8 cellular contexts compared by ENCODE assay signal in the genomic region with DNA sequence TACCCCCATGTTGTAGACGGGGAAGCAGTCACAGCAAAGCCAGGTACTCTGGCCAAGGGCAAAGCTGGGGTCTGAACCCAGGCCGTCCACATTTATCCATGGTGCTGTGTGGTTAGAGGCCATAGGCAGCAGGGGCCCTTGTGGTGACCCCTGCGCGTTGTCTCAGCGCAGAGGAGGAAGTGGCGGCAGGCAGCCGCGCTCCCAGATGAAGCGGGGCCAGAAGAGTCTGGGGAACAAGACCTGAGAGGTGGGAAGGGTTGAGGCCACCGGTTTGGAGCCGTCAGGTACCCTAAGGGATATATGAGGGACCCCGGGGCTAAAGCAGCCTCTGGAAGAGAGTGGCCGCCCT. TPM values are rescaled to one million over a fixed set of nuclear protein-coding genes. Genes with fewer than 3 reads are reported as not detected.
DNase-seq lines count a peak whose midpoint lies in the region; ATAC-seq, FAIRE-seq and TF ChIP-seq lines count a peak whose summit lies in the region.

No MANE protein-coding gene starts in this region.

- no peaks in the 10 kb centered on the region for H3F3A ChIP-seq in GM23338 (replicated peaks; ENCODE audit: low read depth)

- H3K9me2 ChIP-seq in GM23338 (ENCODE audit: insufficient read depth): no peaks in the 10 kb centered on the region

- H3K79me2 ChIP-seq in GM23338 (replicated peaks; ENCODE audit: insufficient read depth): no peaks in the 10 kb centered on the region

- H3K4me1 ChIP-seq in GM23338 (ENCODE audit: insufficient read depth) (peaks cover 9% of the 10 kb centered on the region), heart left ventricle (peaks cover 0 to 12% (median 0%) of the 10 kb centered on the region in 12 donors), rectal smooth muscle tissue (ENCODE audit: control insufficient read depth, insufficient read depth, low read length) (no peaks in the 10 kb centered on the region)

- WGBS in heart left ventricle, 4 donors: 21 to 41% (median 22%) methylated on average over 12 to 13 of the region's 13 CpGs

- H3K4me3 ChIP-seq in GM23338: peak overlapping the region; percentile 82
- peak overlapping the region; percentile 67 for H3K4me3 ChIP-seq in MG63
- H3K4me3 ChIP-seq in heart left ventricle: peak overlapping the region; percentile 60 to 97 (median 83)
- H3K4me3 ChIP-seq in rectal smooth muscle tissue (ENCODE audit: low read length): peak overlapping the region; percentile 87

- TF ChIP-seq POLR2A in heart left ventricle (IDR thresholded peaks at IDR 0.05): no peak

- H3K4me2 ChIP-seq in GM23338: peak overlapping the region; percentile 93

- H4K20me1 ChIP-seq in GM23338 (replicated peaks; ENCODE audit: insufficient read depth): no peaks in the 10 kb centered on the region

- H3K27me3 ChIP-seq in GM23338 (ENCODE audit: insufficient read depth): no peaks in the 10 kb centered on the region
- no peaks in the 10 kb centered on the region for H3K27me3 ChIP-seq in MG63
- peaks cover 0 to 3% (median 0%) of the 10 kb centered on the region in 9 donors for H3K27me3 ChIP-seq in heart left ventricle
- H3K27me3 ChIP-seq in rectal smooth muscle tissue (ENCODE audit: control insufficient read depth, insufficient read depth, low read length): no peaks in the 10 kb centered on the region

- H3K27me3 Mint-ChIP-seq in GM23338 (ENCODE audit: insufficient read depth, low read depth, poor library complexity): peaks cover 3% of the 10 kb centered on the region
- H3K27me3 Mint-ChIP-seq in activated T-helper 1 cell treated with anti-CD3 and anti-CD28 coated beads, Interleukin-12 subunit alpha, Interleukin-12 subunit beta, Interleukin-2, Interleukin-4 antibody, amounts not matched to agents 30 ng/mL and 10 ng/mL and 1 ng/mL, durations not matched to agents 14 hours and 24 hours and 36 hours (ENCODE audit: insufficient read depth): peaks cover 20% of the 10 kb centered on the region

- no peak overlapping the region for H3K27ac Mint-ChIP-seq in GM23338
- peak overlapping the region; percentile 15 for H3K27ac Mint-ChIP-seq in activated T-helper 1 cell treated with anti-CD3 and anti-CD28 coated beads, Interleukin-12 subunit alpha, Interleukin-12 subunit beta, Interleukin-2, Interleukin-4 antibody, amounts not matched to agents 30 ng/mL and 10 ng/mL and 1 ng/mL, durations not matched to agents 14 hours and 24 hours and 36 hours

- no peak for FAIRE-seq in urothelium cell line (lab: Jason Lieb, UNC)

- H3K27ac ChIP-seq in GM23338 (ENCODE audit: low read depth): no peak overlapping the region
- peak overlapping the region in 3 of 12 donors; percentile 30 to 77 (median 67) for H3K27ac ChIP-seq in heart left ventricle
- H3K27ac ChIP-seq in rectal smooth muscle tissue (ENCODE audit: low read depth, low read length): no peak overlapping the region

- intact Hi-C loops in activated T-helper 1 cell treated with anti-CD3 and anti-CD28 coated beads, Interleukin-12 subunit alpha, Interleukin-12 subunit beta, Interleukin-2, Interleukin-4 antibody, amounts not matched to agents 30 ng/mL and 10 ng/mL and 1 ng/mL, durations not matched to agents 14 hours and 24 hours and 36 hours (cut with micrococcal nuclease): loop anchor here (1.0 kb wide), 1 partner anchor 32 kb away; a partner anchor contains a TSS
- intact Hi-C loops in heart left ventricle (cut with DNase I): loop anchor here in 1 of 10 donors (10.0 kb wide), 1 partner anchor 62 kb away; no protein-coding TSS in a partner anchor

- H3K36me3 ChIP-seq in GM23338 (ENCODE audit: insufficient read depth): no peaks in the 10 kb centered on the region
- H3K36me3 ChIP-seq in MG63: no peaks in the 10 kb centered on the region
- H3K36me3 ChIP-seq in heart left ventricle: no peaks in the 10 kb centered on the region
- no peaks in the 10 kb centered on the region for H3K36me3 ChIP-seq in rectal smooth muscle tissue (ENCODE audit: control insufficient read depth, insufficient read depth, low read length)

- H3K4me3 Mint-ChIP-seq in GM23338: peak overlapping the region; percentile 81
- peak overlapping the region; percentile 82 for H3K4me3 Mint-ChIP-seq in activated T-helper 1 cell treated with anti-CD3 and anti-CD28 coated beads, Interleukin-12 subunit alpha, Interleukin-12 subunit beta, Interleukin-2, Interleukin-4 antibody, amounts not matched to agents 30 ng/mL and 10 ng/mL and 1 ng/mL, durations not matched to agents 14 hours and 24 hours and 36 hours

- H2AFZ ChIP-seq in GM23338: peak overlapping the region; percentile 99

- H3K9ac ChIP-seq in rectal smooth muscle tissue (ENCODE audit: low read length): peak overlapping the region; percentile 35

- peaks cover 7% of the 10 kb centered on the region; the same call in 2 of the 3 replicates for H3K4me1 Mint-ChIP-seq in GM23338
- peaks cover 5% of the 10 kb centered on the region for H3K4me1 Mint-ChIP-seq in activated T-helper 1 cell treated with anti-CD3 and anti-CD28 coated beads, Interleukin-12 subunit alpha, Interleukin-12 subunit beta, Interleukin-2, Interleukin-4 antibody, amounts not matched to agents 30 ng/mL and 10 ng/mL and 1 ng/mL, durations not matched to agents 14 hours and 24 hours and 36 hours (ENCODE audit: low read depth)

- ATAC-seq in GM18502 (IDR thresholded peaks at IDR 0.05; ENCODE audit: poor library complexity, unreplicated experiment): peak; percentile 67
- peak; percentile 79 for ATAC-seq in GM23338
- ATAC-seq in heart left ventricle: peak in 3 of 4 donors; percentile 41 to 64 (median 60)

- H3K9me3 ChIP-seq in MG63 (no peaks in the 10 kb centered on the region), heart left ventricle (no peaks in the 10 kb centered on the region)

- DNase-seq in GM23338 (ENCODE audit: low spot score) (peak; percentile 64), MG63 (no peak), heart left ventricle (peak; percentile 13 to 64 (median 31)), urothelium cell line (ENCODE audit: low spot score) (no peak), SW480 (ENCODE audit: low spot score) (no peak)
- DNase-seq in activated T-helper 1 cell treated with anti-CD3 and anti-CD28 coated beads, Interleukin-12 subunit alpha, Interleukin-12 subunit beta, Interleukin-2, Interleukin-4 antibody, amounts not matched to agents 30 ng/mL and 10 ng/mL and 1 ng/mL, durations not matched to agents 14 hours and 24 hours and 36 hours (ENCODE audit: low spot score): no peak

- H3K9me3 Mint-ChIP-seq in GM23338: no peaks in the 10 kb centered on the region; the same call in 1 of the 3 replicates
- no peaks in the 10 kb centered on the region for H3K9me3 Mint-ChIP-seq in activated T-helper 1 cell treated with anti-CD3 and anti-CD28 coated beads, Interleukin-12 subunit alpha, Interleukin-12 subunit beta, Interleukin-2, Interleukin-4 antibody, amounts not matched to agents 30 ng/mL and 10 ng/mL and 1 ng/mL, durations not matched to agents 14 hours and 24 hours and 36 hours

- H3K36me3 Mint-ChIP-seq in GM23338 (ENCODE audit: low read depth): no peaks in the 10 kb centered on the region
- peaks cover 2% of the 10 kb centered on the region for H3K36me3 Mint-ChIP-seq in activated T-helper 1 cell treated with anti-CD3 and anti-CD28 coated beads, Interleukin-12 subunit alpha, Interleukin-12 subunit beta, Interleukin-2, Interleukin-4 antibody, amounts not matched to agents 30 ng/mL and 10 ng/mL and 1 ng/mL, durations not matched to agents 14 hours and 24 hours and 36 hours (ENCODE audit: low read depth)

- no peak for TF ChIP-seq CTCF in GM23338 (conservative IDR thresholded peaks at IDR 0.05; ENCODE audit: low read depth in 2 of 2)
- TF ChIP-seq CTCF in heart left ventricle (IDR thresholded peaks at IDR 0.05): no peak

TF ChIP-seq in GM23338, 12 proteins besides CTCF, POLR2A, EP300 and RAD21:
- TF ChIP-seq POLR2AphosphoS5 (IDR thresholded peaks at IDR 0.05; ENCODE audit: low read depth) (0 out of 2 replicates have a peak, but pooled peaks have one; percentile 3), STAT1 (IDR thresholded peaks at IDR 0.05; ENCODE audit: unreplicated experiment) (no peak)
TF ChIP-seq in GM23338: peak in this region for 1.

RNA-seq across cellular contexts. Expression of a gene that starts 0.8 kb away (rescaled TPM):
- total RNA-seq in GM23338 (2014; rRNA removed; shearing (Covaris generic)): 0.31 and 0.85 TPM in 2 replicates
- polyA plus RNA-seq in GM23338 (2016; fragmentation: Nextera tagmentation; extraction: Ambion mirVana): 0.36 and 0.52 TPM in 2 replicates
- 0.10 and 0.25 TPM in 2 replicates for total RNA-seq in MG63 (2014; rRNA removed; shearing (Covaris generic); ENCODE audit: low replicate concordance)
- 0.56 and 0.60 TPM in 2 replicates for total RNA-seq in activated T-helper 1 cell treated with anti-CD3 and anti-CD28 coated beads, Interleukin-12 subunit alpha, Interleukin-12 subunit beta, Interleukin-2, Interleukin-4 antibody, amounts not matched to agents 30 ng/mL and 10 ng/mL and 1 ng/mL, durations not matched to agents 14 hours and 24 hours and 36 hours
- total RNA-seq in heart left ventricle: 1 to 10 TPM in 3 of 9 donors, under 1 TPM in 6; 0.38 to 2.2 (median 0.85) TPM
- polyA plus RNA-seq in heart left ventricle: under 1 TPM; 0.19 to 0.72 TPM

RNA-seq across cellular contexts. Expression of a gene that starts 32.1 kb away (rescaled TPM):
- total RNA-seq in GM23338 (2014; rRNA removed; shearing (Covaris generic)): 50.8 and 52.4 TPM in 2 replicates
- 57.9 and 75.2 TPM in 2 replicates for polyA plus RNA-seq in GM23338 (2016; fragmentation: Nextera tagmentation; extraction: Ambion mirVana)
- total RNA-seq in MG63 (2014; rRNA removed; shearing (Covaris generic); ENCODE audit: low replicate concordance): 13.1 and 15.2 TPM in 2 replicates
- total RNA-seq in activated T-helper 1 cell treated with anti-CD3 and anti-CD28 coated beads, Interleukin-12 subunit alpha, Interleukin-12 subunit beta, Interleukin-2, Interleukin-4 antibody, amounts not matched to agents 30 ng/mL and 10 ng/mL and 1 ng/mL, durations not matched to agents 14 hours and 24 hours and 36 hours: 56.4 and 56.6 TPM in 2 replicates
- 10 to 100 TPM; 32.3 to 53.3 (median 46.1) TPM for total RNA-seq in heart left ventricle
- polyA plus RNA-seq in heart left ventricle: 10 to 100 TPM; 11.5 to 17.6 TPM

Comparison
In these comparisons a context has a peak if more than half of its experiments do, and no peak if none do; other contexts are left out.
1. DNase-seq: peak in GM23338 (single experiment) and heart left ventricle (5 of 5); none in MG63 (single experiment), activated T-helper 1 cell treated with anti-CD3 and anti-CD28 coated beads, Interleukin-12 subunit alpha, Interleukin-12 subunit beta, Interleukin-2, Interleukin-4 antibody, amounts not matched to agents 30 ng/mL and 10 ng/mL and 1 ng/mL, durations not matched to agents 14 hours and 24 hours and 36 hours (single experiment), urothelium cell line (single experiment) and SW480 (single experiment).
2. Peak in every context shown above with its lines, with median percentiles within 50 percentile points of each other: ATAC-seq and H3K4me3 ChIP-seq.